Comparison of ENCODE assay signal across 11 cellular contexts in genomic region chr3:39254806-39255449, GRCh38. TPM values are rescaled to one million over a fixed set of nuclear protein-coding genes. Genes with fewer than 3 reads are reported as not detected.
DNase-seq lines count a peak whose midpoint lies in the region; ATAC-seq lines count a peak whose summit lies in the region.
"Had no signal": no experiment of that assay in that cellular context is flagged by ENCODE, and none has a peak within 500 bp of the region (broad histone marks: within the 10 kb centered on the region; RNA-seq: fewer than 3 reads in every experiment).

No MANE protein-coding gene starts in this region.

- peak; percentile 67 to 77 for ATAC-seq in activated CD4-positive, CD25-positive, alpha-beta regulatory T cell treated with anti-CD3 and anti-CD28 coated beads, Interleukin-2, amount 50 U/mL, for 24 hours
- ATAC-seq in central memory CD8-positive, alpha-beta T cell (replicated peaks; ENCODE audit: extremely low read depth, poor library complexity, severe bottlenecking): no peak
- ATAC-seq in stimulated activated effector memory CD8-positive, alpha-beta T cell treated with anti-CD3 and anti-CD28 coated beads, Interleukin-12 subunit alpha, Interleukin-12 subunit beta, amount 100 ng/mL, for 72 hours: peak; percentile 49
- ATAC-seq: GM23338, HepG2 had no signal

- H3K36me3 Mint-ChIP-seq in central memory CD8-positive, alpha-beta T cell (ENCODE audit: insufficient read depth): peaks cover 2% of the 10 kb centered on the region
- H3K36me3 Mint-ChIP-seq in stimulated activated effector memory CD8-positive, alpha-beta T cell treated with anti-CD3 and anti-CD28 coated beads, Interleukin-12 subunit alpha, Interleukin-12 subunit beta, amount 100 ng/mL, for 72 hours: no peaks in the 10 kb centered on the region
- H3K36me3 Mint-ChIP-seq: activated naive CD8-positive, alpha-beta T cell treated with anti-CD3 and anti-CD28 coated beads, Interleukin-2, amount 10 ng/mL, durations not matched to agents 7 days and 5 days had no signal

- no peak for DNase-seq in activated CD4-positive, CD25-positive, alpha-beta regulatory T cell (lab: John Stamatoyannopoulos, UW)
- DNase-seq in LHCN-M2 (ENCODE audit: low read depth) (peak; percentile 43), H4 (ENCODE audit: low spot score) (no peak)
- DNase-seq in central memory CD8-positive, alpha-beta T cell (ENCODE audit: low spot score in 2 of 2): no peak
- DNase-seq in stimulated activated effector memory CD8-positive, alpha-beta T cell treated with anti-CD3 and anti-CD28 coated beads, Interleukin-12 subunit alpha, Interleukin-12 subunit beta, amount 100 ng/mL, for 72 hours (ENCODE audit: low spot score in 2 of 2): peak in 1 of 2 donors; percentile 28
- DNase-seq in activated CD8-positive, alpha-beta memory T cell treated with anti-CD3 and anti-CD28 coated beads for 24 hours: no peak
- no peak for DNase-seq in activated CD4-positive, alpha-beta T cell treated with anti-CD3 and anti-CD28 coated beads, Interleukin-2, amount 50 U/mL, for 1 hour
- DNase-seq: activated naive CD8-positive, alpha-beta T cell treated with anti-CD3 and anti-CD28 coated beads, Interleukin-2, amount 10 ng/mL, durations not matched to agents 7 days and 5 days had no signal

- no peaks in the 10 kb centered on the region for H3K27me3 Mint-ChIP-seq in central memory CD8-positive, alpha-beta T cell

- H3K9me3 Mint-ChIP-seq in central memory CD8-positive, alpha-beta T cell: no peaks in the 10 kb centered on the region
- H3K9me3 Mint-ChIP-seq in stimulated activated effector memory CD8-positive, alpha-beta T cell treated with anti-CD3 and anti-CD28 coated beads, Interleukin-12 subunit alpha, Interleukin-12 subunit beta, amount 100 ng/mL, for 72 hours: no peaks in the 10 kb centered on the region
- H3K9me3 Mint-ChIP-seq: activated naive CD8-positive, alpha-beta T cell treated with anti-CD3 and anti-CD28 coated beads, Interleukin-2, amount 10 ng/mL, durations not matched to agents 7 days and 5 days; GM23338 had no signal

- peak overlapping the region; percentile 82 for H3K27ac Mint-ChIP-seq in central memory CD8-positive, alpha-beta T cell (ENCODE audit: low read depth)
- H3K27ac Mint-ChIP-seq in stimulated activated effector memory CD8-positive, alpha-beta T cell treated with anti-CD3 and anti-CD28 coated beads, Interleukin-12 subunit alpha, Interleukin-12 subunit beta, amount 100 ng/mL, for 72 hours: peak overlapping the region; percentile 18
- H3K27ac Mint-ChIP-seq: activated naive CD8-positive, alpha-beta T cell treated with anti-CD3 and anti-CD28 coated beads, Interleukin-2, amount 10 ng/mL, durations not matched to agents 7 days and 5 days; GM23338 had no signal

- H3K4me3 Mint-ChIP-seq in central memory CD8-positive, alpha-beta T cell: peak overlapping the region; percentile 9
- H3K4me3 Mint-ChIP-seq in stimulated activated effector memory CD8-positive, alpha-beta T cell treated with anti-CD3 and anti-CD28 coated beads, Interleukin-12 subunit alpha, Interleukin-12 subunit beta, amount 100 ng/mL, for 72 hours: peak overlapping the region; percentile 36
- H3K4me3 Mint-ChIP-seq: activated naive CD8-positive, alpha-beta T cell treated with anti-CD3 and anti-CD28 coated beads, Interleukin-2, amount 10 ng/mL, durations not matched to agents 7 days and 5 days; GM23338 had no signal

- H3K4me1 Mint-ChIP-seq in central memory CD8-positive, alpha-beta T cell: peaks cover 79% of the 10 kb centered on the region
- peaks cover 80% of the 10 kb centered on the region for H3K4me1 Mint-ChIP-seq in stimulated activated effector memory CD8-positive, alpha-beta T cell treated with anti-CD3 and anti-CD28 coated beads, Interleukin-12 subunit alpha, Interleukin-12 subunit beta, amount 100 ng/mL, for 72 hours

RNA-seq across cellular contexts. Expression of gene CX3CR1, which starts 24.9 kb away (rescaled TPM):
- not detected in 2 replicates for total RNA-seq in LHCN-M2 (2014; rRNA removed)
- polyA plus RNA-seq in LHCN-M2 (2012): not detected
- not detected in 2 replicates for total RNA-seq in H4 (2014; rRNA removed; shearing (Covaris generic))
- total RNA-seq: HepG2 had no signal
- polyA plus RNA-seq: HepG2 had no signal
